8 cellular contexts compared by ENCODE assay signal in the genomic region with DNA sequence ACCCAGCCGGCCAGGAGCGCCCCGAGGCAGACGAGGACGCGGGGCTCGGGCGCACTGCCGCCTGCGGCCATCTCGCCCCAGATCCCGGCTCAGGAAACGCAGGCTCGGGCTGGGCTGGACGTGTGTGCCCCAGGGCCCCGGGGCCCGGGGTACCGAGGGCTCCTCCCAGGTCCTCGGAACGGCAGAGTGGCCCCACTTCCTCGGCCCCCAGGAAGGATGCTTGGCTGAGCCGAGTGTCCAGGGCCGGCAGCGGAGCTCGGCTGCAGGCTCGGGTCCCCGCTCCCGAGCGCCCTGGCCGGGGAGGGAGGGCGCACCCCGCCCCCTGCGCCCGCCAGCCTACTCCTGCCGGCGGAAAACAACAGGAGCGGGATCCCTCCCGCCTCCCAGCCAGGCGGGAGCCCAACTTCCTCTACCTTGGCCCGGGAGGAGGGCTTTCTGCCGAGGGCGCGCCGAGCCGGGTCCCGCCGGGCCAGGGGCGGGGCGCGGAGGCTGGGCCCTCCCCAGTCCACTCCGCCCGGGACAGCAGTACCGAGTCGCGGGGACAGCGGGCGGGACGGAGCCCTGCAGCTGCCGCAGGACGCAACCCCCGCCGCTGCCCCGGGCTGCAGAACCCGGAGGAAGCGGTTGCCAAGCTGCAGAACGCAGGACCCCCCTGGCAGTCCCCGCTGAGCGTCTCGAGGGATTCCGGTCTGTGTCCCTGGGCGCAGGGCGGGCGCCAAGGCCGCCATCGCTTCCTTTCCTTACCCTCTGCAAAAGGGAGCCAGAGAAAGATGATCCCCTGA. TPM values are rescaled to one million over a fixed set of nuclear protein-coding genes. Genes with fewer than 3 reads are reported as not detected.
DNase-seq lines count a peak whose midpoint lies in the region; ATAC-seq and TF ChIP-seq lines count a peak whose summit lies in the region.

A gene with protein sequence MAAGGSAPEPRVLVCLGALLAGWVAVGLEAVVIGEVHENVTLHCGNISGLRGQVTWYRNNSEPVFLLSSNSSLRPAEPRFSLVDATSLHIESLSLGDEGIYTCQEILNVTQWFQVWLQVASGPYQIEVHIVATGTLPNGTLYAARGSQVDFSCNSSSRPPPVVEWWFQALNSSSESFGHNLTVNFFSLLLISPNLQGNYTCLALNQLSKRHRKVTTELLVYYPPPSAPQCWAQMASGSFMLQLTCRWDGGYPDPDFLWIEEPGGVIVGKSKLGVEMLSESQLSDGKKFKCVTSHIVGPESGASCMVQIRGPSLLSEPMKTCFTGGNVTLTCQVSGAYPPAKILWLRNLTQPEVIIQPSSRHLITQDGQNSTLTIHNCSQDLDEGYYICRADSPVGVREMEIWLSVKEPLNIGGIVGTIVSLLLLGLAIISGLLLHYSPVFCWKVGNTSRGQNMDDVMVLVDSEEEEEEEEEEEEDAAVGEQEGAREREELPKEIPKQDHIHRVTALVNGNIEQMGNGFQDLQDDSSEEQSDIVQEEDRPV (minus strand): TSS at position 411 of the 782 bp plus-strand sequence. CDS start 340 bp downstream, at position 71.

- 0% methylated on average over 3 to 71 of the region's 75 CpGs for WGBS in body of pancreas, 2 donors

- DNase-seq in NCI-H1436 (lab: John Stamatoyannopoulos, UW): peak; percentile 71
- DNase-seq in NCI-H1436 treated with DMSO at 0.1 percent for 48 hours (lab: John Stamatoyannopoulos, UW): no peak
- peak; percentile 67 for DNase-seq in HuH-7.5 (ENCODE audit: low spot score)
- peak; percentile 69 to 74 for DNase-seq in SHP77 (lab: John Stamatoyannopoulos, UW)
- peak; percentile 77 to 85 (median 82) for DNase-seq in body of pancreas
- DNase-seq in hepatic stellate cell (ENCODE audit: low spot score): peak; percentile 81
- peak; percentile 58 for DNase-seq in progenitor cell of endocrine pancreas (ENCODE audit: low spot score, unreplicated experiment)

- H3K4me1 Mint-ChIP-seq in progenitor cell of endocrine pancreas (ENCODE audit: low read depth): peaks cover 12% of the 10 kb centered on the region

- H3K4me3 Mint-ChIP-seq in progenitor cell of endocrine pancreas (ENCODE audit: low read depth): peak within 1 kb of the TSS; percentile 88

- H3K27ac Mint-ChIP-seq in progenitor cell of endocrine pancreas: peak within 1 kb of the TSS; percentile 90

- TF ChIP-seq CTCF in body of pancreas (IDR thresholded peaks at IDR 0.05) (peak in 2 of 7 experiments; percentile 16 to 17), progenitor cell of endocrine pancreas (IDR thresholded peaks at IDR 0.05; ENCODE audit: unreplicated experiment) (peak; percentile 4)

- H3K27me3 Mint-ChIP-seq in progenitor cell of endocrine pancreas: no peaks in the 10 kb centered on the region

- H3K27me3 ChIP-seq in body of pancreas: no peaks in the 10 kb centered on the region

- TF ChIP-seq POLR2A in body of pancreas (IDR thresholded peaks at IDR 0.05): peak; percentile 78 to 82 (median 78)

- H3K27ac ChIP-seq in body of pancreas: peak within 1 kb of the TSS; percentile 70 to 92 (median 82)

- H3K4me3 ChIP-seq in body of pancreas: peak within 1 kb of the TSS; percentile 85 to 88

- H3K36me3 Mint-ChIP-seq in progenitor cell of endocrine pancreas (ENCODE audit: insufficient read depth): no peaks in the 10 kb centered on the region

- intact Hi-C loops in body of pancreas (cut with DNase I): no loop called here

- no peaks in the 10 kb centered on the region for H3K36me3 ChIP-seq in body of pancreas (replicated peaks in 1 of 2; ENCODE audit: insufficient read depth in 1 of 2, low read depth in 2 of 2)

- H3K4me1 ChIP-seq in body of pancreas: peaks cover 9% of the 10 kb centered on the region

- peak; percentile 93 for ATAC-seq in body of pancreas
- ATAC-seq in GM18873 (IDR thresholded peaks at IDR 0.05; ENCODE audit: low FRiP score, unreplicated experiment): no peak

- H3K9me3 Mint-ChIP-seq in progenitor cell of endocrine pancreas (ENCODE audit: low read depth): no peaks in the 10 kb centered on the region

- H3K9me3 ChIP-seq in body of pancreas: no peaks in the 10 kb centered on the region

RNA-seq across cellular contexts. Expression of the gene that starts here (rescaled TPM):
- total RNA-seq in body of pancreas: 10 to 100 TPM; 20.4 to 41.0 TPM
- total RNA-seq in progenitor cell of endocrine pancreas: 31.5 and 33.8 TPM in 2 replicates
